In the genomic region with DNA sequence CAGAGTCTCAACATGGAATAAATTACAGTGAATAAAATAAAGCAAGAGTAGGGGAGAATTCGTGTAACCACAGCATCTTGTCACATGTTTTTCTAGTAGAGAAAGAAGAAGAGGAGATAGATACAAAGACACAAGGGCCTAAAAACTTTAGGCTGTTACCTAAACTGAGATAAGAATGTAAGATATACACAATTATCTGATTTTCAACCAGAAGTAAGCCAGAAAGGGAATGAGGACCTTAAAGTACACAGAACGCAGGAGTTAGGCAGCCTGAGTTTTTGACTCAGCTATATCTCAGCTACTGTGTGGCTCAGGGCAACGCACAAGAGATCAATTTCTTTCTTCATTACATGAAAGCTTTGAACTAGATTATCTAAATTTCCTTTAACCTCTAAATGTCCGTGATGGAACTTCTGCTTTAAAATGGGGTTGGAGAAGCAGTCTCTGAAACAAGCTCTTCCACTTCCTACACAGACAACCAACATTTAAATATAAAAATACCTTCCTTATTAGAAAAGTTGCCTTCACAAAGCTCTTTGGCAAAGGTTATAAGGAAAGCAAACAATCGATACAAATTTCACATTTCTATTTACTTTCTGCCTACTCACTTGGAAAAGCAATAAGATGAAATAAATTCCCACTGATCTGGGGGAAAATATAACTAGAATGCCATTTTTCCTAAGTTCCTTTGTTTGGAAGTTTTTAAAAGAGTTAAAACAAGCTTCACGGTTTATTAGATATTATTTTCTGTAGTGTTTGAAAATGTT, we compare ENCODE assay signal across 18 cellular contexts. TPM values are rescaled to one million over a fixed set of nuclear protein-coding genes. Genes with fewer than 3 reads are reported as not detected.
"Had no signal": no experiment of that assay in that cellular context is flagged by ENCODE, and none has a peak within 500 bp of the region (broad histone marks: within the 10 kb centered on the region; RNA-seq: fewer than 3 reads in every experiment).

No MANE protein-coding gene starts in this region.

- ATAC-seq: lower lobe of right lung; naive thymus-derived CD4-positive, alpha-beta T cell; stimulated activated effector memory CD8-positive, alpha-beta T cell treated with anti-CD3 and anti-CD28 coated beads, Interleukin-12 subunit alpha, Interleukin-12 subunit beta, amount 100 ng/mL, for 72 hours had no signal

- H3K27ac ChIP-seq: adrenal gland, coronary artery, lower lobe of right lung, neutrophil, right atrium auricular region, tibial artery, vagina had no signal

- H3K9me3 ChIP-seq: adrenal gland, lower lobe of right lung, neutrophil, right atrium auricular region, tibial artery, vagina had no signal

- H3K4me3 ChIP-seq: adrenal gland, coronary artery, lower lobe of right lung, right atrium auricular region, tibial artery, vagina had no signal

- DNase-seq: activated CD4-positive, alpha-beta T cell treated with anti-CD3 and anti-CD28 coated beads, Interleukin-2, amount 50 U/mL, for 1 hour; activated CD4-positive, CD25-positive, alpha-beta regulatory T cell; activated naive CD4-positive, alpha-beta T cell treated with anti-CD3 and anti-CD28 coated beads, Interleukin-2, amount 10 ng/mL, durations not matched to agents 7 days and 5 days; adrenal gland; central memory CD4-positive, alpha-beta T cell; effector CD8-positive, alpha-beta T cell; lower lobe of right lung; naive thymus-derived CD4-positive, alpha-beta T cell; posterior cingulate gyrus; small intestine; tibial artery had no signal

- H3K27me3 ChIP-seq: adrenal gland, neutrophil, right atrium auricular region, tibial artery, vagina had no signal

- H3K4me1 ChIP-seq: lower lobe of right lung, vagina had no signal

- H3K36me3 ChIP-seq: adrenal gland, lower lobe of right lung, neutrophil, right atrium auricular region, tibial artery, vagina had no signal

RNA-seq across cellular contexts. Expression of a gene that starts 5.2 kb away (rescaled TPM):
- total RNA-seq: activated T-helper 2 cell treated with anti-CD3 and anti-CD28 coated beads, Interferon-gamma antibody, Interleukin-2, Interleukin-4, amounts not matched to agents 10 μg/mL and 5 μg/mL and 100 μg/mL, durations not matched to agents 14 hours and 24 hours and 36 hours; kidney epithelial cell; right atrium auricular region had no signal
- polyA plus RNA-seq: naive thymus-derived CD4-positive, alpha-beta T cell had no signal

RNA-seq across cellular contexts. Expression of a gene that starts 55.1 kb away (rescaled TPM):
- total RNA-seq: kidney epithelial cell had no signal
